ENCODE assay signal across 12 cellular contexts in the genomic region with DNA sequence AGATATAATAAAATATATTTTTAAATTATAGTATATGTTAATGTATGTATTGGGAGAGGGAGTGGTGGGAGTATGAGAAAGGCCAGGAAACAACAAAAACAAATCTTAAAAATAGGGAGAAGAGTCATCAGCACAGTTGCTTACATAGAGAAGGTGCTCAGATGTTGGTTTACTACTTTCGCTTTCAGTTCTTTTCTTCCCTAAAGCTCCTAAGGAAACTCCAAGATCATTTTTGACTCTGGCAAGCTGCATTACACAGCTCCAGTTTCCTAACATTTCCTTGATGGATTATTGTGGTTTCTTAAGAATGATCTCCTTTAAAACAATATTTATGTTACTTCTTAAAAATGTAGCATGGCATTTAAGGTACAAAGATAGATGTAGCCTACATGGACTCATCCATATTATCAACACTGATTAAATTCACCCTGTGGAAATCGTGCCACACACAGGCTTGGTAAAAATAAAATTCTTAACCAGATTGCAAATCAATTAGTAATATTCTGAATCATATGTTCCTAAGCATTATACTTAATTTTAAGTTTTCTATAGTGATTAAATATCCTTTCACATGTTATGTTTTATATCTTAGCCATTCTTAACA.
DNase-seq lines count a peak whose midpoint lies in the region; ATAC-seq and TF ChIP-seq lines count a peak whose summit lies in the region.
"Had no signal": no experiment of that assay in that cellular context is flagged by ENCODE, and none has a peak within 500 bp of the region (broad histone marks: within the 10 kb centered on the region; RNA-seq: fewer than 3 reads in every experiment).

No MANE protein-coding gene starts in this region.

- H2BK12ac ChIP-seq in neuronal stem cell (ENCODE audit: low read length) = no peak overlapping the region

- ATAC-seq in CD4-positive, CD25-positive, alpha-beta regulatory T cell (ENCODE audit: low read depth in 2 of 2) = no peak
- ATAC-seq in GM21367 (IDR thresholded peaks at IDR 0.05; ENCODE audit: unreplicated experiment) = no peak

- no peak overlapping the region for H3K27ac ChIP-seq in CD4-positive, CD25-positive, alpha-beta regulatory T cell (ENCODE audit: insufficient read depth, low read length, poor library complexity, severe bottlenecking)
- no peak overlapping the region for H3K27ac ChIP-seq in neuronal stem cell (replicated peaks; ENCODE audit: low read length)

- no peak overlapping the region for H2BK5ac ChIP-seq in neuronal stem cell (ENCODE audit: low read length)

- peaks cover 11 to 58% (median 24%) of the 10 kb centered on the region in 4 donors for H3K4me1 Mint-ChIP-seq in CD4-positive, CD25-positive, alpha-beta regulatory T cell

- H3K4me3 Mint-ChIP-seq in CD4-positive, CD25-positive, alpha-beta regulatory T cell = no peak overlapping the region

- no peaks in the 10 kb centered on the region for H3K27me3 Mint-ChIP-seq in CD4-positive, CD25-positive, alpha-beta regulatory T cell

- H2AFZ ChIP-seq in neuronal stem cell (ENCODE audit: low read length) = peak overlapping the region; percentile 55

- H3K36me3 Mint-ChIP-seq in CD4-positive, CD25-positive, alpha-beta regulatory T cell = peaks cover 3% of the 10 kb centered on the region

- no peak overlapping the region for H3K4me2 ChIP-seq in neuronal stem cell (ENCODE audit: insufficient read depth, low read length, poor library complexity, severe bottlenecking)

- no peak overlapping the region for H4K91ac ChIP-seq in neuronal stem cell (ENCODE audit: low read depth, low read length, poor library complexity)

- H3K9me3 ChIP-seq in CD4-positive, CD25-positive, alpha-beta regulatory T cell (ENCODE audit: control insufficient read depth in 2 of 2, low read length in 2 of 2) = no peaks in the 10 kb centered on the region
- no peaks in the 10 kb centered on the region for H3K9me3 ChIP-seq in neuronal stem cell (replicated peaks in 1 of 2; ENCODE audit: control insufficient read depth in 2 of 2, insufficient read depth in 1 of 2, low read depth in 1 of 2, low read length in 2 of 2)

- H3K18ac ChIP-seq in neuronal stem cell (ENCODE audit: low read length) = no peak overlapping the region

- H4K8ac ChIP-seq in neuronal stem cell (ENCODE audit: low read depth, low read length) = no peak overlapping the region

- H3K14ac ChIP-seq in neuronal stem cell (ENCODE audit: low read length) = no peak overlapping the region

- TF ChIP-seq CTCF in choroid plexus epithelial cell (conservative IDR thresholded peaks at IDR 0.05; ENCODE audit: low read depth, low read length) = no peak

- no peak overlapping the region for H2BK120ac ChIP-seq in neuronal stem cell (ENCODE audit: low read depth, low read length)

- no peak overlapping the region for H3K27ac Mint-ChIP-seq in CD4-positive, CD25-positive, alpha-beta regulatory T cell

- H3K4ac ChIP-seq in neuronal stem cell (ENCODE audit: low read length) = no peak overlapping the region

- H3K9me3 Mint-ChIP-seq in CD4-positive, CD25-positive, alpha-beta regulatory T cell = peaks cover 0 to 6% (median under 1%) of the 10 kb centered on the region in 7 donors

- peaks cover 16% of the 10 kb centered on the region for H3K4me1 ChIP-seq in CD4-positive, CD25-positive, alpha-beta regulatory T cell (ENCODE audit: control insufficient read depth, insufficient read depth, low read length, poor library complexity, severe bottlenecking)
- no peaks in the 10 kb centered on the region for H3K4me1 ChIP-seq in neuronal stem cell (ENCODE audit: control insufficient read depth in 2 of 2, insufficient read depth in 1 of 2, low read depth in 1 of 2, low read length in 2 of 2)

- peaks cover 2% of the 10 kb centered on the region for H3K27me3 ChIP-seq in CD4-positive, CD25-positive, alpha-beta regulatory T cell (ENCODE audit: control insufficient read depth, insufficient read depth, low read length)
- H3K27me3 ChIP-seq in neuronal stem cell (ENCODE audit: control insufficient read depth in 3 of 3, insufficient read depth in 3 of 3, low read depth in 1 of 3, low read length in 3 of 3) = no peaks in the 10 kb centered on the region

- H3K79me1 ChIP-seq in neuronal stem cell (ENCODE audit: low read depth, low read length) = no peaks in the 10 kb centered on the region

- H2BK15ac ChIP-seq in neuronal stem cell (ENCODE audit: low read length) = no peak overlapping the region

- H3K4me3 ChIP-seq in CD4-positive, CD25-positive, alpha-beta regulatory T cell (ENCODE audit: low read depth, low read length) = peak overlapping the region; percentile 45
- no peak overlapping the region for H3K4me3 ChIP-seq in choroid plexus epithelial cell (ENCODE audit: low read depth, low read length)
- no peak overlapping the region for H3K4me3 ChIP-seq in neuronal stem cell (ENCODE audit: low read length in 2 of 2)
- H3K4me3 ChIP-seq: lung, skin epidermis had no signal

- no peak overlapping the region for H2AK5ac ChIP-seq in neuronal stem cell (ENCODE audit: low read depth, low read length)

- no peak for DNase-seq in CD4-positive, CD25-positive, alpha-beta regulatory T cell
- peak; percentile 53 for DNase-seq in LHCN-M2 (ENCODE audit: low read depth)
- peak; percentile 51 for DNase-seq in choroid plexus epithelial cell (ENCODE audit: low read depth)
- DNase-seq in neuronal stem cell (ENCODE audit: low spot score) = no peak
- no peak for DNase-seq in NCI-H187 treated with DMSO at 0.1 percent for 48 hours (lab: John Stamatoyannopoulos, UW)
- no peak for DNase-seq in NCI-H2196 (lab: John Stamatoyannopoulos, UW; ENCODE audit: unreplicated experiment)
- no peak for DNase-seq in GF-D8 (lab: John Stamatoyannopoulos, UW)
- DNase-seq: DMS79, NCI-H1048 had no signal

- WGBS in neuronal stem cell (ENCODE audit: extremely low coverage in 2 of 2, insufficient read length in 2 of 2, insufficient replicate concordance in 1 of 2), 2 donors = no CpG with 5 or more reads among the region's 2 CpGs

- no peaks in the 10 kb centered on the region for H3K36me3 ChIP-seq in CD4-positive, CD25-positive, alpha-beta regulatory T cell (ENCODE audit: control insufficient read depth, insufficient read depth, low read length)
- H3K36me3 ChIP-seq in neuronal stem cell (replicated peaks in 1 of 2; ENCODE audit: control insufficient read depth in 2 of 2, insufficient read depth in 2 of 2, low read length in 2 of 2) = no peaks in the 10 kb centered on the region

- H3K23ac ChIP-seq in neuronal stem cell (ENCODE audit: low read depth, low read length, poor library complexity) = no peak overlapping the region

- H3K9ac ChIP-seq in neuronal stem cell (ENCODE audit: low read depth, low read length, poor library complexity) = no peak overlapping the region

Comparison
In these comparisons a context has a peak if more than half of its experiments do, and no peak if none do; other contexts are left out.
1. DNase-seq: peak in LHCN-M2 (single experiment) and choroid plexus epithelial cell (single experiment); none in CD4-positive, CD25-positive, alpha-beta regulatory T cell (0 of 3), neuronal stem cell (single experiment), NCI-H187 treated with DMSO at 0.1 percent for 48 hours (single experiment), NCI-H2196 (single experiment) and GF-D8 (single experiment).